In the genomic region with DNA sequence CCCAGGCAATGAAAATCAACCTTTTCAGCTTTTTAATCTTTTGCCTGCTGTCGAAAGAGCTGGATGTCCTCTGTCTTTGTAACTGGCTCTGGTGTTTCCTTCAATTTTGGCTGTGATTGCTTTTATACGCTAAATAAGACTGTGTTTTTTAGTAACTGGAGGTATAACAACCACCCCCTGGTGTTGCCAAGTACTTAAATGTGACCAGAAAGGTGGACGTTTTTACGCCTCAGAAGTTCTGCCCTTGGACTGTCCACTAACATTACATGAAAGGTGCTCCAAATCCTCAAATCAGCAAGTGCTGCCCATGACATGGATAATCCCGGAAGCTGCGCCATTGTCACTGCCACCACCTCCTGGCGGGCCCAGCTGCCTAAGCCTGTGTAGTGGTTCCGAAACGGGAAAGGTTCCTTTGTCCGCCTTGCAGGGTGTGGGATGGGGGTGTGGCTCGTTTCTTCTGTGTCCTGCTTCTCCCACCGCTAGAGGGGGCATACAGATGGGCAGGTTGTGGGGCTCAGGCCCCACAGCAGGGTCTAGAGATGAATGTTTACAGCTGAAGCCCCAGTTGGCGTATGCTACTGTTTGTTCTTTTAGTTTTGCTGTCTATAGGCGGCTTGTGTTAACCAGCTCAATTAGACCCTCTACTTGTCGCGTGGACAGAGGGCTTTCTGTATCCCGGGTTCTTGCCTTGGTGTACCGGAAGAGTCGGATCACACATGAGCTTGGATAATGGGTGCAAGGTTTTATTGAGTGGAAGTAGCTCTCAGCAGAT, we compare ENCODE assay signal across 8 cellular contexts.
DNase-seq lines count a peak whose midpoint lies in the region; ATAC-seq and TF ChIP-seq lines count a peak whose summit lies in the region.

No MANE protein-coding gene starts in this region.

- CTCF ChIA-PET in A673 (lab: Charles Lee) = no interaction called here

- BruUV-seq in A673 (replicated peaks; lab: Mats Ljungman, UMichigan) = no TSS peak

- TF ChIP-seq CTCF in A673 (conservative IDR thresholded peaks at IDR 0.05; ENCODE audit: low read depth, low read length) (peak; percentile 80), GM12872 (IDR thresholded peaks at IDR 0.05; ENCODE audit: insufficient read depth, low read depth, low read length) (peak; percentile 53), OCI-LY3 (IDR thresholded peaks at IDR 0.05; ENCODE audit: low read depth, low read length) (peak; percentile 54), fibroblast of lung (conservative IDR thresholded peaks at IDR 0.05 in 1 of 2, IDR thresholded peaks at IDR 0.05 in 1 of 2; ENCODE audit: low read depth in 1 of 2, low read length in 2 of 2) (peak; percentile 41 to 62), GM13976 (IDR thresholded peaks at IDR 0.05; ENCODE audit: borderline replicate concordance, control extremely low read depth, extremely low read depth, insufficient read depth, missing control alignments) (no peak)

- H3K36me3 Mint-ChIP-seq in stimulated activated naive B cell treated with anti-CD40 and anti-IgM and Interleukin-4, amounts not matched to agents 10 μg/mL and 1 μg/mL and 100 μg/mL, for 72 hours = no peaks in the 10 kb centered on the region

- H2AFZ ChIP-seq in OCI-LY3 (ENCODE audit: low read depth, low read length) (no peak overlapping the region), fibroblast of lung (ENCODE audit: low read length) (no peak overlapping the region)

- in situ Hi-C loops in GM13976 (cut with MboI; ENCODE audit: low sequenced_read_pairs, unreplicated experiment) = loop anchor here (25.0 kb wide), 1 partner anchor 370 kb away; no protein-coding TSS in a partner anchor

- no peaks in the 10 kb centered on the region for H3K4me1 ChIP-seq in A673 (ENCODE audit: insufficient read depth, low read length, poor library complexity, severe bottlenecking)
- peaks cover 2% of the 10 kb centered on the region; the same call in 1 of the 2 replicates for H3K4me1 ChIP-seq in OCI-LY3 (ENCODE audit: low read length)
- no peaks in the 10 kb centered on the region for H3K4me1 ChIP-seq in fibroblast of lung (ENCODE audit: control insufficient read depth, extremely low read depth, insufficient read depth, low read length)

- H3K79me2 ChIP-seq in OCI-LY3 (ENCODE audit: low read length) (no peaks in the 10 kb centered on the region), fibroblast of lung (ENCODE audit: control insufficient read depth, insufficient read depth, low read length) (no peaks in the 10 kb centered on the region)

- no peaks in the 10 kb centered on the region for H4K20me1 ChIP-seq in OCI-LY3 (ENCODE audit: insufficient read depth, low read length)
- no peaks in the 10 kb centered on the region for H4K20me1 ChIP-seq in fibroblast of lung (ENCODE audit: control insufficient read depth, extremely low read depth, insufficient read depth, low read length)

- H3K36me3 ChIP-seq in A673 (ENCODE audit: insufficient read depth, low read length, poor library complexity, severe bottlenecking) (no peaks in the 10 kb centered on the region), OCI-LY3 (replicated peaks; ENCODE audit: low read depth, low read length) (no peaks in the 10 kb centered on the region), fibroblast of lung (ENCODE audit: control insufficient read depth, insufficient read depth, low read length) (no peaks in the 10 kb centered on the region)

- H3K27ac ChIP-seq in A673 (ENCODE audit: low read depth, low read length, poor library complexity, severe bottlenecking) (no peak overlapping the region), OCI-LY3 (ENCODE audit: low read length) (no peak overlapping the region), fibroblast of lung (ENCODE audit: insufficient read depth, low read length) (no peak overlapping the region)

- H3K27me3 ChIP-seq in A673 (replicated peaks; ENCODE audit: insufficient read depth, low read depth, low read length, poor library complexity) = no peaks in the 10 kb centered on the region
- peaks cover 23% of the 10 kb centered on the region for H3K27me3 ChIP-seq in OCI-LY3 (ENCODE audit: low read depth, low read length)
- no peaks in the 10 kb centered on the region for H3K27me3 ChIP-seq in fibroblast of lung (ENCODE audit: control insufficient read depth, insufficient read depth, low read length)

- H3K4me2 ChIP-seq in OCI-LY3 (ENCODE audit: low read length) = no peak overlapping the region
- H3K4me2 ChIP-seq in fibroblast of lung (ENCODE audit: extremely low read depth, insufficient read depth, low read length) = no peak overlapping the region

- peaks cover 3 to 6% of the 10 kb centered on the region in 2 donors for H3K4me1 Mint-ChIP-seq in stimulated activated naive B cell treated with anti-CD40 and anti-IgM and Interleukin-4, amounts not matched to agents 10 μg/mL and 1 μg/mL and 100 μg/mL, for 72 hours

- H3K9me3 ChIP-seq in A673 (ENCODE audit: low read depth, low read length, poor library complexity, severe bottlenecking) (no peaks in the 10 kb centered on the region), OCI-LY3 (ENCODE audit: insufficient read depth, low read length) (no peaks in the 10 kb centered on the region), fibroblast of lung (ENCODE audit: control insufficient read depth, insufficient read depth, low read depth, low read length) (no peaks in the 10 kb centered on the region)

- no peak overlapping the region for H3K4me3 Mint-ChIP-seq in stimulated activated naive B cell treated with anti-CD40 and anti-IgM and Interleukin-4, amounts not matched to agents 10 μg/mL and 1 μg/mL and 100 μg/mL, for 72 hours

- POLR2A ChIA-PET in A673 (lab: Charles Lee; ENCODE audit: low non-redundant PET) = no interaction called here

- intact Hi-C loops in A673 (cut with micrococcal nuclease; ENCODE audit: unreplicated experiment) = loop anchor here (1.0 to 5.0 kb wide), 4 partner anchors 86 to 453 kb away; a partner anchor contains a TSS

- H3K4me3 ChIP-seq in A673 (ENCODE audit: low read depth, low read length, poor library complexity, severe bottlenecking) = no peak overlapping the region
- H3K4me3 ChIP-seq in OCI-LY3 (ENCODE audit: low read length) = no peak overlapping the region
- no peak overlapping the region for H3K4me3 ChIP-seq in fibroblast of lung (replicated peaks in 1 of 4; ENCODE audit: control extremely low read depth in 1 of 4, insufficient read depth in 1 of 4, low read depth in 3 of 4, low read length in 4 of 4)

- H3K9me3 Mint-ChIP-seq in stimulated activated naive B cell treated with anti-CD40 and anti-IgM and Interleukin-4, amounts not matched to agents 10 μg/mL and 1 μg/mL and 100 μg/mL, for 72 hours = no peaks in the 10 kb centered on the region

- ATAC-seq in stimulated activated naive B cell treated with anti-CD40 and anti-IgM and Interleukin-4, amounts not matched to agents 10 μg/mL and 1 μg/mL and 100 μg/mL, for 72 hours (replicated peaks) = peak in 1 of 2 donors; percentile 30
- ATAC-seq in GM21447 (IDR thresholded peaks at IDR 0.05; ENCODE audit: unreplicated experiment) (no peak), HG02885 (IDR thresholded peaks at IDR 0.05; ENCODE audit: poor library complexity, unreplicated experiment) (no peak)

- DNase-seq in A673 (ENCODE audit: low spot score) (peak; percentile 79), fibroblast of lung (ENCODE audit: low read depth in 2 of 2) (peak; percentile 37 to 39), GM13976 (ENCODE audit: low spot score) (no peak)
- no peak for DNase-seq in stimulated activated naive B cell treated with anti-CD40 and anti-IgM and Interleukin-4, amounts not matched to agents 10 μg/mL and 1 μg/mL and 100 μg/mL, for 72 hours

- H3K27me3 Mint-ChIP-seq in stimulated activated naive B cell treated with anti-CD40 and anti-IgM and Interleukin-4, amounts not matched to agents 10 μg/mL and 1 μg/mL and 100 μg/mL, for 72 hours = peaks cover 25 to 40% of the 10 kb centered on the region in 2 donors

- no peak overlapping the region for H3K9ac ChIP-seq in OCI-LY3 (ENCODE audit: low read length)
- H3K9ac ChIP-seq in fibroblast of lung (ENCODE audit: insufficient read depth, low read length) = no peak overlapping the region

- H3K27ac Mint-ChIP-seq in stimulated activated naive B cell treated with anti-CD40 and anti-IgM and Interleukin-4, amounts not matched to agents 10 μg/mL and 1 μg/mL and 100 μg/mL, for 72 hours = peak overlapping the region; percentile 31

Comparison
In these comparisons a context has a peak if more than half of its experiments do, and no peak if none do; other contexts are left out.
1. DNase-seq: peak in A673 (single experiment) and fibroblast of lung (2 of 2); none in stimulated activated naive B cell treated with anti-CD40 and anti-IgM and Interleukin-4, amounts not matched to agents 10 μg/mL and 1 μg/mL and 100 μg/mL, for 72 hours (single experiment) and GM13976 (single experiment).